19 cellular contexts compared by ENCODE assay signal in the genomic region with DNA sequence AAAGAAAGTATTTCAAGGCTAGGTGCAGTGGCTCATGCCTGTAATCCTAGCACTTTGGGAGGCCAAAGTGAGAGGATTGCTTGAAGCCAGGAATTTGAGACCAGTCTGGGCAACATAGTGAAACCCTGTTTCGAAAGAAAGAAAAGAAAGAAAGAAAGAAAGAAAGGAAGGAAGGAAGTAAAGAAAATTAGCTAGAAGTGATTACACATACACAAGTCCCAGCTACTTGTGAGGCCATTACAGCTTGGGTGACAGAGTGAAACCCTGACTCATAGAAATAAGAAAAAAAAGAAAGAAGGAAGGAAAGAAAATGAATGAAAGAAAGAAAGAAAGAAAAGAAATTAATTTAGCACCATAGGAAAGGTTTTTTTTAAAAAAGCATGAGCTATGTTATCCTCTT. TPM values are rescaled to one million over a fixed set of nuclear protein-coding genes. Genes with fewer than 3 reads are reported as not detected.
DNase-seq lines count a peak whose midpoint lies in the region; ATAC-seq and TF ChIP-seq lines count a peak whose summit lies in the region.
"Had no signal": no experiment of that assay in that cellular context is flagged by ENCODE, and none has a peak within 500 bp of the region (broad histone marks: within the 10 kb centered on the region; RNA-seq: fewer than 3 reads in every experiment).

No MANE protein-coding gene starts in this region.

- no peak overlapping the region for H3K9ac ChIP-seq in SK-N-SH

- H3K9me3 ChIP-seq in SK-N-SH, result no peaks in the 10 kb centered on the region
- H3K9me3 ChIP-seq: colonic mucosa had no signal

- CTCF ChIA-PET in SK-N-SH (lab: Yijun Ruan, JAX) (no interaction called here), activated B cell treated with CpG ODN at 0.5 μM for 24 hours (lab: Charles Lee) (no interaction called here)

- H3K27ac Mint-ChIP-seq in GM23338, result peak overlapping the region; percentile 36; the same call in 1 of the 2 replicates
- peak overlapping the region; percentile 74 for H3K27ac Mint-ChIP-seq in activated B cell treated with CpG ODN at 0.5 μM for 24 hours
- no peak overlapping the region for H3K27ac Mint-ChIP-seq in immature natural killer cell
- H3K27ac Mint-ChIP-seq in chondrocyte (ENCODE audit: unreplicated experiment), result no peak overlapping the region
- H3K27ac Mint-ChIP-seq: brain, progenitor cell of endocrine pancreas had no signal

- H3K27me3 ChIP-seq in SK-N-SH (ENCODE audit: insufficient read depth) (no peaks in the 10 kb centered on the region), GM23338 (ENCODE audit: insufficient read depth) (no peaks in the 10 kb centered on the region)
- H3K27me3 ChIP-seq: colonic mucosa had no signal

- peaks cover 9% of the 10 kb centered on the region for H3K27me3 Mint-ChIP-seq in GM23338 (ENCODE audit: insufficient read depth, low read depth, poor library complexity)
- H3K27me3 Mint-ChIP-seq in activated B cell treated with CpG ODN at 0.5 μM for 24 hours, result no peaks in the 10 kb centered on the region
- peaks cover 0 to 2% (median 2%) of the 10 kb centered on the region in 3 donors for H3K27me3 Mint-ChIP-seq in immature natural killer cell (ENCODE audit: low read depth in 3 of 3)
- peaks cover 8% of the 10 kb centered on the region for H3K27me3 Mint-ChIP-seq in chondrocyte (ENCODE audit: low read depth)
- H3K27me3 Mint-ChIP-seq: brain had no signal

- ATAC-seq in SK-N-SH treated with all-trans-retinoic acid at 6 μM for 48 hours (no peak), GM23338 (no peak), activated B cell treated with CpG ODN at 0.5 μM for 24 hours (ENCODE audit: low read depth) (no peak), GM21576 (IDR thresholded peaks at IDR 0.05; ENCODE audit: unreplicated experiment) (no peak)

- no peak for TF ChIP-seq RAD21 in SK-N-SH (IDR thresholded peaks at IDR 0.05; ENCODE audit: low read length)

- H3K36me3 ChIP-seq in SK-N-SH (replicated peaks in 1 of 2; ENCODE audit: control insufficient read depth in 1 of 2, insufficient read depth in 2 of 2, low read length in 1 of 2) (no peaks in the 10 kb centered on the region), GM23338 (ENCODE audit: insufficient read depth) (no peaks in the 10 kb centered on the region)
- H3K36me3 ChIP-seq: colonic mucosa had no signal

- no peaks in the 10 kb centered on the region for H3K79me2 ChIP-seq in SK-N-SH (ENCODE audit: insufficient read depth)
- no peaks in the 10 kb centered on the region for H3K79me2 ChIP-seq in GM23338 (replicated peaks; ENCODE audit: insufficient read depth)

- H4K20me1 ChIP-seq in SK-N-SH (ENCODE audit: insufficient read depth), result no peaks in the 10 kb centered on the region
- H4K20me1 ChIP-seq in GM23338 (replicated peaks; ENCODE audit: insufficient read depth), result no peaks in the 10 kb centered on the region

- 0 out of 2 replicates have a peak overlapping the region, but pooled peaks have one; percentile 1 for H2AFZ ChIP-seq in SK-N-SH (ENCODE audit: low read depth)
- peak overlapping the region; percentile 74 for H2AFZ ChIP-seq in GM23338

- H3K9me2 ChIP-seq in SK-N-SH (no peaks in the 10 kb centered on the region), GM23338 (ENCODE audit: insufficient read depth) (peaks cover 3% of the 10 kb centered on the region; the same call in 1 of the 2 replicates)

- WGBS in SK-N-SH (ENCODE audit: low lambda C conversion rate), result 77% methylated on average over 1 of the region's 1 CpG

- H3K4me3 Mint-ChIP-seq in GM23338 (no peak overlapping the region), activated B cell treated with CpG ODN at 0.5 μM for 24 hours (no peak overlapping the region), immature natural killer cell (no peak overlapping the region), chondrocyte (ENCODE audit: unreplicated experiment) (no peak overlapping the region)
- H3K4me3 Mint-ChIP-seq: brain, nephron progenitor cell had no signal

- no peak for TF ChIP-seq EP300 in SK-N-SH (IDR thresholded peaks at IDR 0.05; ENCODE audit: borderline replicate concordance in 1 of 2, low read depth in 1 of 2, low read length in 1 of 2)

- H3K4me2 ChIP-seq in SK-N-SH (no peak overlapping the region), GM23338 (no peak overlapping the region)

- H3K4me1 ChIP-seq in SK-N-SH (ENCODE audit: control insufficient read depth in 1 of 2, insufficient read depth in 2 of 2, low read depth in 1 of 2, low read length in 1 of 2) (no peaks in the 10 kb centered on the region), GM23338 (ENCODE audit: insufficient read depth) (no peaks in the 10 kb centered on the region)
- H3K4me1 ChIP-seq: colonic mucosa had no signal

- peaks cover 24% of the 10 kb centered on the region for H3K9me3 Mint-ChIP-seq in GM23338
- no peaks in the 10 kb centered on the region for H3K9me3 Mint-ChIP-seq in activated B cell treated with CpG ODN at 0.5 μM for 24 hours
- H3K9me3 Mint-ChIP-seq in immature natural killer cell, result no peaks in the 10 kb centered on the region
- no peaks in the 10 kb centered on the region for H3K9me3 Mint-ChIP-seq in chondrocyte (ENCODE audit: low read depth)

- H3K36me3 Mint-ChIP-seq in GM23338 (ENCODE audit: low read depth) (peaks cover 15% of the 10 kb centered on the region), activated B cell treated with CpG ODN at 0.5 μM for 24 hours (ENCODE audit: low read depth) (no peaks in the 10 kb centered on the region), immature natural killer cell (no peaks in the 10 kb centered on the region), chondrocyte (ENCODE audit: low read depth) (peaks cover 2% of the 10 kb centered on the region)
- H3K36me3 Mint-ChIP-seq: brain had no signal

- H3K4me1 Mint-ChIP-seq in GM23338 (peaks cover 14% of the 10 kb centered on the region; the same call in 2 of the 3 replicates), activated B cell treated with CpG ODN at 0.5 μM for 24 hours (peaks cover 28% of the 10 kb centered on the region), immature natural killer cell (no peaks in the 10 kb centered on the region), chondrocyte (ENCODE audit: low read depth) (no peaks in the 10 kb centered on the region)

- DNase-seq in SK-N-SH (no peak), GM23338 (ENCODE audit: low spot score) (no peak), activated B cell treated with CpG ODN at 0.5 μM for 24 hours (no peak), kidney tubule cell (ENCODE audit: low spot score) (peak; percentile 13), immature natural killer cell (no peak), chondrocyte (ENCODE audit: low spot score) (no peak)
- DNase-seq: 8988T, colonic mucosa, hypothalamus, mesendoderm, NCI-H1436, NCI-H2171, NCI-H69, nephron progenitor cell had no signal

- POLR2A ChIA-PET in SK-N-SH (lab: Yijun Ruan, JAX), result no interaction called here
- POLR2A ChIA-PET in activated B cell treated with CpG ODN at 0.5 μM for 24 hours (lab: Charles Lee), result interaction anchor here (0.7 to 1.7 kb wide), 4 partner anchors 33 to 326 kb away, joined by 4 to 7 read pairs (median 5); partner anchors contain the start of genes ARPC3 and PPP1CC

- TF ChIP-seq CTCF in SK-N-SH (IDR thresholded peaks at IDR 0.05) (no peak), GM23338 (conservative IDR thresholded peaks at IDR 0.05; ENCODE audit: low read depth in 2 of 2) (no peak), activated B cell treated with CpG ODN at 0.5 μM for 24 hours (IDR thresholded peaks at IDR 0.05) (no peak), chondrocyte (IDR thresholded peaks at IDR 0.05) (no peak)

- H3F3A ChIP-seq in SK-N-SH (replicated peaks; ENCODE audit: insufficient read depth) (no peaks in the 10 kb centered on the region), GM23338 (replicated peaks; ENCODE audit: low read depth) (no peaks in the 10 kb centered on the region)

- intact Hi-C loops in activated B cell treated with CpG ODN at 0.5 μM for 24 hours (cut with micrococcal nuclease), result loop anchor here (2.0 kb wide), 1 partner anchor 33 kb away; the partner anchor contains the start of gene PPP1CC

- no peak overlapping the region for H3K27ac ChIP-seq in SK-N-SH (ENCODE audit: low read depth in 2 of 2, low read length in 1 of 2)
- no peak overlapping the region for H3K27ac ChIP-seq in GM23338 (ENCODE audit: low read depth)
- H3K27ac ChIP-seq: colonic mucosa had no signal

- H3K4me3 ChIP-seq in SK-N-SH (ENCODE audit: low read depth in 2 of 2, low read length in 1 of 2) (no peak overlapping the region), GM23338 (no peak overlapping the region)
- H3K4me3 ChIP-seq: colonic mucosa, skin epidermis had no signal

TF ChIP-seq in SK-N-SH, 30 proteins besides CTCF, POLR2A, EP300 and RAD21 (continues in another document):
- TF ChIP-seq MEF2A (IDR thresholded peaks at IDR 0.05; ENCODE audit: borderline replicate concordance, low read depth) (no peak), NRF1 (IDR thresholded peaks at IDR 0.05; ENCODE audit: low read depth, low read length) (no peak), FOXM1 (IDR thresholded peaks at IDR 0.05; ENCODE audit: low read depth) (no peak)

TF ChIP-seq in SK-N-SH treated with all-trans-retinoic acid at 6 μM for 48 hours, 23 proteins besides CTCF, POLR2A, EP300 and RAD21 (continues in another document):
- no peak for TF ChIP-seq TOX (CRISPR knock-in tag; IDR thresholded peaks at IDR 0.05; ENCODE audit: borderline replicate concordance)

TF ChIP-seq in GM23338, 12 proteins besides CTCF, POLR2A, EP300 and RAD21 (continues in another document):
- no peak for TF ChIP-seq NANOG (IDR thresholded peaks at IDR 0.05; ENCODE audit: borderline replicate concordance)
- no peak for TF ChIP-seq STAT1 (IDR thresholded peaks at IDR 0.05; ENCODE audit: unreplicated experiment)
- TF ChIP-seq ZNF114 (CRISPR knock-in tag; IDR thresholded peaks at IDR 0.05), result no peak
- no peak for TF ChIP-seq ZNF331 (CRISPR knock-in tag; IDR thresholded peaks at IDR 0.05; ENCODE audit: low read depth)
- no peak for TF ChIP-seq JUNB (IDR thresholded peaks at IDR 0.05; ENCODE audit: unreplicated experiment)

RNA-seq across cellular contexts. Expression of gene PPP1CC, which starts 33.3 kb away (rescaled TPM):
- 62.0 and 74.3 TPM in 2 replicates for polyA plus RNA-seq in SK-N-SH (2012; rRNA removed)
- 90.5 and 111 TPM in 2 replicates for polyA plus RNA-seq in SK-N-SH (2012; cell fraction: cytosol; rRNA removed)
- 34.3 and 68.3 TPM in 2 replicates for polyA plus RNA-seq in SK-N-SH (2012; cell fraction: nucleus; rRNA removed)
- total RNA-seq in GM23338 (2014; rRNA removed; shearing (Covaris generic)), result 501 and 577 TPM in 2 replicates
- 272 and 276 TPM in 2 replicates for polyA plus RNA-seq in GM23338 (2016; fragmentation: Nextera tagmentation; extraction: Ambion mirVana)
- total RNA-seq in activated B cell treated with CpG ODN at 0.5 μM for 24 hours, result 148 and 152 TPM in 2 replicates
- polyA plus RNA-seq in immature natural killer cell, result 100 to 1,000 TPM in 1 of 3 donors, 10 to 100 TPM in 2; 74.3 to 116 (median 89.8) TPM
- total RNA-seq in chondrocyte, result 71.8 to 91.4 TPM (median 82.5 TPM) in 3 replicates

Comparison
In these comparisons a context has a peak if more than half of its experiments do, and no peak if none do; other contexts are left out.
1. H3K27ac Mint-ChIP-seq: peak in GM23338 (single experiment) and activated B cell treated with CpG ODN at 0.5 μM for 24 hours (single experiment); none in immature natural killer cell (0 of 6) and chondrocyte (single experiment).